In the genomic region with DNA sequence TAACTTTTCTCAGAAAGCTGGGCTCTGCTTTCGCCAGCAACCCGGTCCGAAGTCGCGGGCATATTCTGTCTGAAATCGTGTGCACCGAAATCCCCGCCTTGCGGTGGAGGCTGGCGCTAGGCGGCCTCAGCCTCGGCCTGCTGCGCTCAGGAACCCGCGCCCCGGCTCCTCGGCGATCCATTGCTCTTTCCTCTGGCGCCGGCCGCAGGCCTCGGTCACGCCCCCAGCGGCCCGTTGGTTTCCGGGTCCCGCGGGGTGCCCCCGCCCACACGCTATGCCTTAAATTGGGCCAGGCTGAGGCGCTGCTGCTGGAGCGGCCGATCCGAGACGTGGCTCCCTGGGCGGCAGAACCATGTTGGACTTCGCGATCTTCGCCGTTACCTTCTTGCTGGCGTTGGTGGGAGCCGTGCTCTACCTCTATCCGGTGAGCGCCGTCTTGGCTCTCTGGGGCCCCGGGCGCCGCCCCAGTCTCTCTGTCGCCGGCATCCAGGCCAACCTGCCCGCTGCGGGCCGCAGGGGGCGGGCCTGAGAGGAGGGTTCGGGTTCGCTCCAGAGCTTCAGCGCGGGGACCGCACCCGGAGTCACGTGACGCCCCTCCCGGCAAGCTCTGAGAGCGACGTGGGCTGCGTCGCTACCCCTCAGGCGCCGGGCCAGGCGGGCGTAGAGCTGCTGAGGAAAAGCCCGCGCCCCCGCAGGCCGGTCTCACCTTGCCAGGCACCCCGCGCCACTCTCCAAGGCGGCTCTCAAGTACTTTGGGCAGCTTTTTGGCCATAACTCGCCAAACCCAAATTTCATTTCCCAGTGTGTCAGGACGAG, we compare ENCODE assay signal across 1 cellular context.
TF ChIP-seq lines count a peak whose summit lies in the region.

Gene CYP20A1 (plus strand): TSS at position 308 of the 816 bp plus-strand sequence. CDS start 45 bp downstream, at position 353.

TF ChIP-seq in HEK293, 187 proteins besides CTCF, POLR2A, EP300 and RAD21 (continued from another document and continues in another):
- TF ChIP-seq TRIM28 (IDR thresholded peaks at IDR 0.05; ENCODE audit: borderline replicate concordance, low read length) (no peak), ZNF785 (tag by site-specific recombination; IDR thresholded peaks at IDR 0.05) (no peak), ZNF629 (tag by site-specific recombination; IDR thresholded peaks at IDR 0.05) (peak; percentile 69; the same call in 1 of the 2 replicates), ZNF664 (tag by site-specific recombination; IDR thresholded peaks at IDR 0.05) (peak; percentile 32; the same call in 1 of the 2 replicates), TCF7L2 (IDR thresholded peaks at IDR 0.05; ENCODE audit: borderline replicate concordance, low read depth, low read length) (no peak), ZNF670 (tag by site-specific recombination; IDR thresholded peaks at IDR 0.05; ENCODE audit: low read depth) (no peak), ZNF223 (tag by site-specific recombination; IDR thresholded peaks at IDR 0.05) (0 out of 2 replicates have a peak, but pooled peaks have one; percentile 5), ZNF623 (tag by site-specific recombination; IDR thresholded peaks at IDR 0.05) (no peak), ZSCAN16 (tag by site-specific recombination; IDR thresholded peaks at IDR 0.05) (no peak), ZNF596 (tag by site-specific recombination; IDR thresholded peaks at IDR 0.05) (no peak), ZNF514 (tag by site-specific recombination; IDR thresholded peaks at IDR 0.05) (no peak), ZNF24 (tag by site-specific recombination; IDR thresholded peaks at IDR 0.05) (no peak), ZNF830 (tag by site-specific recombination; IDR thresholded peaks at IDR 0.05; ENCODE audit: low read depth) (no peak), ZNF121 (tag by site-specific recombination; IDR thresholded peaks at IDR 0.05) (no peak), ZFP41 (tag by site-specific recombination; IDR thresholded peaks at IDR 0.05; ENCODE audit: borderline replicate concordance) (no peak), HOXD13 (CRISPR knock-in tag; IDR thresholded peaks at IDR 0.05; ENCODE audit: borderline replicate concordance) (no peak), ZNF776 (tag by site-specific recombination; IDR thresholded peaks at IDR 0.05; ENCODE audit: borderline replicate concordance) (no peak), ZNF280D (tag by site-specific recombination; IDR thresholded peaks at IDR 0.05) (no peak), ATF2 (tag by site-specific recombination; IDR thresholded peaks at IDR 0.05; ENCODE audit: low read depth) (no peak), ELK4 (IDR thresholded peaks at IDR 0.05; ENCODE audit: borderline replicate concordance, low read depth, low read length) (no peak), YY1 (tag by site-specific recombination; IDR thresholded peaks at IDR 0.05) (no peak; the same call in 1 of the 2 replicates), ZSCAN23 (tag by site-specific recombination; IDR thresholded peaks at IDR 0.05) (no peak), REST (tag by site-specific recombination; IDR thresholded peaks at IDR 0.05) (no peak), SCRT2 (tag by site-specific recombination; IDR thresholded peaks at IDR 0.05) (no peak), ZNF214 (tag by site-specific recombination; IDR thresholded peaks at IDR 0.05; ENCODE audit: borderline replicate concordance) (no peak), ZNF157 (tag by site-specific recombination; IDR thresholded peaks at IDR 0.05) (no peak), BCL11A (tag by site-specific recombination; IDR thresholded peaks at IDR 0.05; ENCODE audit: low read depth) (no peak), ZNF202 (tag by site-specific recombination; IDR thresholded peaks at IDR 0.05; ENCODE audit: borderline replicate concordance) (no peak), ZNF791 (tag by site-specific recombination; IDR thresholded peaks at IDR 0.05) (no peak), ZFP69B (tag by site-specific recombination; IDR thresholded peaks at IDR 0.05) (peak; percentile 93), ZNF292 (tag by site-specific recombination; IDR thresholded peaks at IDR 0.05; ENCODE audit: borderline replicate concordance, low read depth) (no peak), ZFHX2 (tag by site-specific recombination; conservative IDR thresholded peaks at IDR 0.05) (peak; percentile 86), ZNF391 (tag by site-specific recombination; IDR thresholded peaks at IDR 0.05; ENCODE audit: borderline replicate concordance, low read depth) (peak; percentile 80), ZNF335 (tag by site-specific recombination; conservative IDR thresholded peaks at IDR 0.05) (peak; percentile 93)
- TF ChIP-seq, protein P1, sequence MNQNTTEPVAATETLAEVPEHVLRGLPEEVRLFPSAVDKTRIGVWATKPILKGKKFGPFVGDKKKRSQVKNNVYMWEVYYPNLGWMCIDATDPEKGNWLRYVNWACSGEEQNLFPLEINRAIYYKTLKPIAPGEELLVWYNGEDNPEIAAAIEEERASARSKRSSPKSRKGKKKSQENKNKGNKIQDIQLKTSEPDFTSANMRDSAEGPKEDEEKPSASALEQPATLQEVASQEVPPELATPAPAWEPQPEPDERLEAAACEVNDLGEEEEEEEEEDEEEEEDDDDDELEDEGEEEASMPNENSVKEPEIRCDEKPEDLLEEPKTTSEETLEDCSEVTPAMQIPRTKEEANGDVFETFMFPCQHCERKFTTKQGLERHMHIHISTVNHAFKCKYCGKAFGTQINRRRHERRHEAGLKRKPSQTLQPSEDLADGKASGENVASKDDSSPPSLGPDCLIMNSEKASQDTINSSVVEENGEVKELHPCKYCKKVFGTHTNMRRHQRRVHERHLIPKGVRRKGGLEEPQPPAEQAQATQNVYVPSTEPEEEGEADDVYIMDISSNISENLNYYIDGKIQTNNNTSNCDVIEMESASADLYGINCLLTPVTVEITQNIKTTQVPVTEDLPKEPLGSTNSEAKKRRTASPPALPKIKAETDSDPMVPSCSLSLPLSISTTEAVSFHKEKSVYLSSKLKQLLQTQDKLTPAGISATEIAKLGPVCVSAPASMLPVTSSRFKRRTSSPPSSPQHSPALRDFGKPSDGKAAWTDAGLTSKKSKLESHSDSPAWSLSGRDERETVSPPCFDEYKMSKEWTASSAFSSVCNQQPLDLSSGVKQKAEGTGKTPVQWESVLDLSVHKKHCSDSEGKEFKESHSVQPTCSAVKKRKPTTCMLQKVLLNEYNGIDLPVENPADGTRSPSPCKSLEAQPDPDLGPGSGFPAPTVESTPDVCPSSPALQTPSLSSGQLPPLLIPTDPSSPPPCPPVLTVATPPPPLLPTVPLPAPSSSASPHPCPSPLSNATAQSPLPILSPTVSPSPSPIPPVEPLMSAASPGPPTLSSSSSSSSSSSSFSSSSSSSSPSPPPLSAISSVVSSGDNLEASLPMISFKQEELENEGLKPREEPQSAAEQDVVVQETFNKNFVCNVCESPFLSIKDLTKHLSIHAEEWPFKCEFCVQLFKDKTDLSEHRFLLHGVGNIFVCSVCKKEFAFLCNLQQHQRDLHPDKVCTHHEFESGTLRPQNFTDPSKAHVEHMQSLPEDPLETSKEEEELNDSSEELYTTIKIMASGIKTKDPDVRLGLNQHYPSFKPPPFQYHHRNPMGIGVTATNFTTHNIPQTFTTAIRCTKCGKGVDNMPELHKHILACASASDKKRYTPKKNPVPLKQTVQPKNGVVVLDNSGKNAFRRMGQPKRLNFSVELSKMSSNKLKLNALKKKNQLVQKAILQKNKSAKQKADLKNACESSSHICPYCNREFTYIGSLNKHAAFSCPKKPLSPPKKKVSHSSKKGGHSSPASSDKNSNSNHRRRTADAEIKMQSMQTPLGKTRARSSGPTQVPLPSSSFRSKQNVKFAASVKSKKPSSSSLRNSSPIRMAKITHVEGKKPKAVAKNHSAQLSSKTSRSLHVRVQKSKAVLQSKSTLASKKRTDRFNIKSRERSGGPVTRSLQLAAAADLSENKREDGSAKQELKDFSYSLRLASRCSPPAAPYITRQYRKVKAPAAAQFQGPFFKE (tag by site-specific recombination; IDR thresholded peaks at IDR 0.05; ENCODE audit: borderline replicate concordance) = no peak
- TF ChIP-seq, protein P2, sequence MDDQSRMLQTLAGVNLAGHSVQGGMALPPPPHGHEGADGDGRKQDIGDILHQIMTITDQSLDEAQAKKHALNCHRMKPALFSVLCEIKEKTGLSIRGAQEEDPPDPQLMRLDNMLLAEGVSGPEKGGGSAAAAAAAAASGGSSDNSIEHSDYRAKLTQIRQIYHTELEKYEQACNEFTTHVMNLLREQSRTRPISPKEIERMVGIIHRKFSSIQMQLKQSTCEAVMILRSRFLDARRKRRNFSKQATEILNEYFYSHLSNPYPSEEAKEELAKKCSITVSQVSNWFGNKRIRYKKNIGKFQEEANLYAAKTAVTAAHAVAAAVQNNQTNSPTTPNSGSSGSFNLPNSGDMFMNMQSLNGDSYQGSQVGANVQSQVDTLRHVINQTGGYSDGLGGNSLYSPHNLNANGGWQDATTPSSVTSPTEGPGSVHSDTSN (CRISPR knock-in tag; IDR thresholded peaks at IDR 0.05) = peak; percentile 76; the same call in 1 of the 2 replicates
- TF ChIP-seq, protein P3, sequence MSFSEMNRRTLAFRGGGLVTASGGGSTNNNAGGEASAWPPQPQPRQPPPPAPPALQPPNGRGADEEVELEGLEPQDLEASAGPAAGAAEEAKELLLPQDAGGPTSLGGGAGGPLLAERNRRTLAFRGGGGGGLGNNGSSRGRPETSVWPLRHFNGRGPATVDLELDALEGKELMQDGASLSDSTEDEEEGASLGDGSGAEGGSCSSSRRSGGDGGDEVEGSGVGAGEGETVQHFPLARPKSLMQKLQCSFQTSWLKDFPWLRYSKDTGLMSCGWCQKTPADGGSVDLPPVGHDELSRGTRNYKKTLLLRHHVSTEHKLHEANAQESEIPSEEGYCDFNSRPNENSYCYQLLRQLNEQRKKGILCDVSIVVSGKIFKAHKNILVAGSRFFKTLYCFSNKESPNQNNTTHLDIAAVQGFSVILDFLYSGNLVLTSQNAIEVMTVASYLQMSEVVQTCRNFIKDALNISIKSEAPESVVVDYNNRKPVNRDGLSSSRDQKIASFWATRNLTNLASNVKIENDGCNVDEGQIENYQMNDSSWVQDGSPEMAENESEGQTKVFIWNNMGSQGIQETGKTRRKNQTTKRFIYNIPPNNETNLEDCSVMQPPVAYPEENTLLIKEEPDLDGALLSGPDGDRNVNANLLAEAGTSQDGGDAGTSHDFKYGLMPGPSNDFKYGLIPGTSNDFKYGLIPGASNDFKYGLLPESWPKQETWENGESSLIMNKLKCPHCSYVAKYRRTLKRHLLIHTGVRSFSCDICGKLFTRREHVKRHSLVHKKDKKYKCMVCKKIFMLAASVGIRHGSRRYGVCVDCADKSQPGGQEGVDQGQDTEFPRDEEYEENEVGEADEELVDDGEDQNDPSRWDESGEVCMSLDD (tag by site-specific recombination; IDR thresholded peaks at IDR 0.05) = peak; percentile 97
